Comparison of ENCODE assay signal across 1 cellular context in the genomic region with DNA sequence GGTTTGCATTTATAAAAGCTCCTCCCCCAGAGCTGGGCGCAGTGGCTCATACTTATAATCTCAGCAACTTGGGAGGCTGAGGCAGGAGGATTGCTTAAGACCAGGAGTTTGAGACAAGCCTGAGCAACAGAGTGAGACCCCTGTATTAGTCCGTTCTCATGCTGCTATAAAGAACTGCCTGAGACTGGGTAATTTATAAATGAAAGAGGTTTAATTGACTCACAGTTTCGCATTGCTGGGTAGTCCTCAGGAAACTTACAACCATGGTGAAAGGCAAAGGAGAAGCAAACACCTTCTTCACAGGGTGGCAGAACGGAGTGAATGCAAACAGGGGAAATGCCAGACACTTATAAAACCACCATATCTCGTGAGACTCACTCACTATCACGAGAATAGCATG.
TF ChIP-seq lines count a peak whose summit lies in the region.

No MANE protein-coding gene starts in this region.

TF ChIP-seq in WTC11, 78 proteins besides CTCF, POLR2A, EP300 and RAD21 (continued from another document):
- TF ChIP-seq GTF2I (CRISPR knock-in tag; conservative IDR thresholded peaks at IDR 0.05) (0 out of 2 replicates have a peak, but pooled peaks have one; percentile 66), NFYB (CRISPR knock-in tag; conservative IDR thresholded peaks at IDR 0.05; ENCODE audit: low read depth) (no peak)
- TF ChIP-seq, protein P1, sequence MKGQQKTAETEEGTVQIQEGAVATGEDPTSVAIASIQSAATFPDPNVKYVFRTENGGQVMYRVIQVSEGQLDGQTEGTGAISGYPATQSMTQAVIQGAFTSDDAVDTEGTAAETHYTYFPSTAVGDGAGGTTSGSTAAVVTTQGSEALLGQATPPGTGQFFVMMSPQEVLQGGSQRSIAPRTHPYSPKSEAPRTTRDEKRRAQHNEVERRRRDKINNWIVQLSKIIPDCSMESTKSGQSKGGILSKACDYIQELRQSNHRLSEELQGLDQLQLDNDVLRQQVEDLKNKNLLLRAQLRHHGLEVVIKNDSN (CRISPR knock-in tag; IDR thresholded peaks at IDR 0.05) = no peak
